15 cellular contexts compared by ENCODE assay signal in the genomic region with DNA sequence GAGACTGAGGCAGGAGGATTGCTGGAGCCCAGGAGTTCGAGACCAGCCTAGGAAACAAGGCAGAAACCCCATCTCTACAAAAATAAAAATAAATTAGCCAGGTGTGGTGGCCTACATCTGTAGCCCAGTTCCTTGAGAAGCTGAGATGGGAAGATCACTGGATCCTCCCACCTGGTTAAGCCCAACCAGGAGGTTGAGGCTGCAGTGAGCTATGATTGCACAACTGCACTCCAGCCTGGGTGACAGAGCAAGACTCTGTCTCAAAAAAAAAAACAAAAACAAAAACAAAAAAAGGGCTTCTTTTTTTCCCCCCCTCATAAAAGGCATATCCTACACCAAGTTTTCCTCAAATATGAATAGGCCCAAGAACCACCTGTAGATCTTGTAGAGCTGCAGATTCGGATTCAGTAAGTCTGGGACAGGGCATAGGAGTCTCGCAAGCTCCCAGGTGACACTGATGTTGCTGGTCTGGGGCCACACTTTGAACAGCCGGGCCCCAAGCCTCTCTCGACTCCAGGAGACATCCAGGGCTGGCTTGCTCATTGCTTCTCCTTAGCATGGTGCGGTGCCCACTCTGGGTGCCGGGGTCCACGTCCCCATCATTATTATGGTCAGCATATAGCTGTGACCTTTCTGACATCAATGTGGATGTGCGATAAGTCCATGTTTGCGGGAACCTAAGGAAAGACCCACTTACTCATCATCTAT. TPM values are rescaled to one million over a fixed set of nuclear protein-coding genes. Genes with fewer than 3 reads are reported as not detected.
"Had no signal": no experiment of that assay in that cellular context is flagged by ENCODE, and none has a peak within 500 bp of the region (broad histone marks: within the 10 kb centered on the region; RNA-seq: fewer than 3 reads in every experiment).

No MANE protein-coding gene starts in this region.

- DNase-seq: activated naive CD4-positive, alpha-beta T cell treated with anti-CD3 and anti-CD28 coated beads for 36 hours; activated T-cell treated with anti-CD3 and anti-CD28 coated beads for 4 hours; erythroblast; islet precursor cell; naive thymus-derived CD4-positive, alpha-beta T cell; occipital lobe; stimulated activated CD4-positive, alpha-beta T cell treated with anti-CD3 and anti-CD28 coated beads, Interleukin-2, amount 100 ng/mL, for 48 hours; stimulated activated naive B cell treated with anti-CD40 and anti-IgM and Interleukin-4, amounts not matched to agents 10 μg/mL and 1 μg/mL and 100 μg/mL, for 72 hours; trophoblast cell had no signal

- H3K9me3 ChIP-seq: body of pancreas had no signal

- H3K4me3 ChIP-seq: body of pancreas had no signal

- H3K27me3 ChIP-seq: body of pancreas had no signal

- FAIRE-seq: colon had no signal

- ATAC-seq: naive thymus-derived CD4-positive, alpha-beta T cell; stimulated activated naive B cell treated with anti-CD40 and anti-IgM and Interleukin-4, amounts not matched to agents 10 μg/mL and 1 μg/mL and 100 μg/mL, for 72 hours had no signal

RNA-seq across cellular contexts. Expression of a gene that starts 22.1 kb away (rescaled TPM):
- total RNA-seq: activated CD8-positive, alpha-beta memory T cell treated with anti-CD3 and anti-CD28 coated beads for 36 hours; activated naive CD4-positive, alpha-beta T cell treated with anti-CD3 and anti-CD28 coated beads for 36 hours; body of pancreas; lung microvascular endothelial cell; occipital lobe; pulmonary artery endothelial cell had no signal
- polyA plus RNA-seq: adipose tissue had no signal
